2 cellular contexts compared by ENCODE assay signal in genomic region chr20:35724321-35725230, GRCh38.
TF ChIP-seq lines count a peak whose summit lies in the region.

No MANE protein-coding gene starts in this region.

TF ChIP-seq in GM12891, 5 proteins besides CTCF, POLR2A, EP300 and RAD21:
- TF ChIP-seq PAX5 (IDR thresholded peaks at IDR 0.05; ENCODE audit: insufficient read depth, low read length, severe bottlenecking), result no peak
- peak; percentile 53 for TF ChIP-seq POLR2AphosphoS5 (IDR thresholded peaks at IDR 0.05; ENCODE audit: low read depth, low read length)

TF ChIP-seq in K562, 482 proteins besides CTCF, POLR2A, EP300 and RAD21:
- no peak for TF ChIP-seq HBP1 (CRISPR knock-in tag; IDR thresholded peaks at IDR 0.05)
- peak; percentile 3 for TF ChIP-seq RBFOX2 (IDR thresholded peaks at IDR 0.05; ENCODE audit: low read depth, low read length)
- peak; percentile 46 for TF ChIP-seq SUPT5H (IDR thresholded peaks at IDR 0.05)
- no peak for TF ChIP-seq CCNT2 (IDR thresholded peaks at IDR 0.05; ENCODE audit: borderline replicate concordance, extremely low read depth, insufficient read length, low read depth, low read length)
- no peak for TF ChIP-seq TGIF2 (CRISPR knock-in tag; IDR thresholded peaks at IDR 0.05)
- no peak for TF ChIP-seq SMARCC2 (IDR thresholded peaks at IDR 0.05; ENCODE audit: low read depth)
- peak; percentile 40; the same call in 1 of the 2 replicates for TF ChIP-seq POLR2AphosphoS5 (IDR thresholded peaks at IDR 0.05; ENCODE audit: control insufficient read depth, insufficient read depth, low read depth, low read length)
- TF ChIP-seq ZNF583 (CRISPR knock-in tag; IDR thresholded peaks at IDR 0.05), result no peak
- no peak for TF ChIP-seq E2F4 (CRISPR knock-in tag; IDR thresholded peaks at IDR 0.05; ENCODE audit: low read depth)
- TF ChIP-seq C11orf30 (IDR thresholded peaks at IDR 0.05; ENCODE audit: low read depth), result peak; percentile 26; the same call in 1 of the 2 replicates
- peak; percentile 43 for TF ChIP-seq ZNF316 (IDR thresholded peaks at IDR 0.05)
- TF ChIP-seq HNRNPK (IDR thresholded peaks at IDR 0.05; ENCODE audit: low read depth, low read length, poor library complexity, severe bottlenecking), result no peak
- 0 out of 2 replicates have a peak, but pooled peaks have one; percentile 16 for TF ChIP-seq MAFG (tag; conservative IDR thresholded peaks at IDR 0.05)
